8 cellular contexts compared by ENCODE assay signal in the genomic region with DNA sequence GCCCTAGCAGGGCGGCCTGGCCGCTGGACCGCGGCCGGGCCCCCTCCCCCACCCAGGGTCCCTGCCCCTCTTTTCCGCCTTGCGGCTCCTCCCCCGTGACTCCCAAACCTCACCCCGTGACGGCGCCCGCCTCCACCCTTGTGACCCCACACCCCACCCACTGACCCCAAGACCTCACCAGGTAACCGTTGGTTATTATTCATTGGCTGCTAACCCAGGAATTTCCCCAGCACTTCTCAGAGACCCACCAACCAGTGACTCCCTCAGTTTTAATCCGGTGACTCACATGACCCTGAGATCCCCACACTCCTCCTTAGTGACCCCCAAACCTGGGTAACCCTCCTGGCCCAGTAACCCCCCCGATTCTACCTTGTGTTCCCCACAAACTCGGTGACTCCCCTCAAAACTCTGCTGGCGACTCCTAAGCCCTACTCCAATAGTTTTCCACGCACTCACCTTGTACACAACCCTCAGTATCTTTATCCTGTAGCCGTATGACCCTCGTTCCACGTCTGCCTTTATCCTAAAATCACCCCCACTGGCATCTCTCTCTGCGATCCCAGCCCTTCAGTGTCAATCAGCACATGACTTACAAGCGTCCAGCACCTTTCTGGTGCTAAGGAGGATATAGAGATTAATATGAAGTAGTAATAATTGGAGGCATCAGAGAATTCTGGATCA. TPM values are rescaled to one million over a fixed set of nuclear protein-coding genes. Genes with fewer than 3 reads are reported as not detected.
DNase-seq lines count a peak whose midpoint lies in the region; TF ChIP-seq lines count a peak whose summit lies in the region.

No MANE protein-coding gene starts in this region.

- no peaks in the 10 kb centered on the region for H3K36me3 ChIP-seq in liver (ENCODE audit: control insufficient read depth in 4 of 4, insufficient read depth in 3 of 4, low read depth in 1 of 4, low read length in 3 of 4)

- no peak overlapping the region for H2BK120ac ChIP-seq in H9 (ENCODE audit: low read depth, low read length, poor library complexity, severe bottlenecking)

- peaks cover 10% of the 10 kb centered on the region in 2 experiments for H3K4me1 Mint-ChIP-seq in H9
- H3K4me1 Mint-ChIP-seq in chondrocyte (ENCODE audit: low read depth), result peaks cover 32% of the 10 kb centered on the region

- TF ChIP-seq CTCF in GM10248 (IDR thresholded peaks at IDR 0.05; ENCODE audit: control extremely low read depth, extremely low read depth, low read depth, missing control alignments), result no peak
- TF ChIP-seq CTCF in H9 (conservative IDR thresholded peaks at IDR 0.05), result no peak
- no peak for TF ChIP-seq CTCF in chondrocyte (IDR thresholded peaks at IDR 0.05)
- no peak for TF ChIP-seq CTCF in liver (IDR thresholded peaks at IDR 0.05; ENCODE audit: low read depth, low read length, missing input control)

- H3K27me3 Mint-ChIP-seq in H9 (ENCODE audit: low read depth), result 0 out of 2 replicates have a peak, but pooled peaks cover 2% of the 10 kb centered on the region
- no peaks in the 10 kb centered on the region for H3K27me3 Mint-ChIP-seq in chondrocyte (ENCODE audit: low read depth)

- no peak overlapping the region for H3T11ph ChIP-seq in H9 (ENCODE audit: low read length)

- H3K9ac ChIP-seq in H9 (ENCODE audit: extremely low read depth, insufficient read length, low read length), result peak overlapping the region; percentile 78
- peak overlapping the region; percentile 75 to 90 for H3K9ac ChIP-seq in liver (ENCODE audit: low read depth in 1 of 2, low read length in 2 of 2)

- H3K4me3 ChIP-seq in liver (ENCODE audit: low read depth in 1 of 3, low read length in 3 of 3), result peak overlapping the region; percentile 72 to 92 (median 79)

- no peak overlapping the region for H2BK15ac ChIP-seq in H9 (ENCODE audit: low read depth, low read length)

- H3K18ac ChIP-seq in H9 (ENCODE audit: insufficient read length, low read depth, low read length), result peak overlapping the region; percentile 88

- no peak overlapping the region for H4K8ac ChIP-seq in H9 (replicated peaks; ENCODE audit: insufficient read length, low read depth, low read length)

- H3K36me3 Mint-ChIP-seq in H9 (ENCODE audit: insufficient read depth in 1 of 3, low read depth in 3 of 3), result no peaks in the 10 kb centered on the region; a peak in 1 of 7 replicates
- no peaks in the 10 kb centered on the region for H3K36me3 Mint-ChIP-seq in chondrocyte (ENCODE audit: low read depth)

- peak overlapping the region; percentile 94 for H3K14ac ChIP-seq in H9 (ENCODE audit: insufficient read depth, low read length)

- H2BK20ac ChIP-seq in H9 (ENCODE audit: low read depth, low read length, poor library complexity, severe bottlenecking), result no peak overlapping the region

- H3K4me3 Mint-ChIP-seq in H9 (peak overlapping the region; percentile 94 to 96), chondrocyte (ENCODE audit: unreplicated experiment) (peak overlapping the region; percentile 95)

- H3K27ac ChIP-seq in H9 (ENCODE audit: insufficient read length, low read depth, low read length) (peak overlapping the region; percentile 49), liver (ENCODE audit: low read depth in 1 of 2, low read length in 2 of 2) (peak overlapping the region; percentile 95 to 98)

- POLR2A ChIA-PET in GM10248 (lab: Yijun Ruan, JAX), result no interaction called here

- no peaks in the 10 kb centered on the region for H4K20me1 ChIP-seq in H9 (ENCODE audit: control insufficient read depth, insufficient read depth, insufficient read length)

- H3K56ac ChIP-seq in H9 (ENCODE audit: insufficient read length, low read depth, low read length), result peak overlapping the region; percentile 4

- no peak overlapping the region for H2AK5ac ChIP-seq in H9 (ENCODE audit: insufficient read length, low read length)

- DNase-seq in GM10248 (ENCODE audit: extremely low spot score), result peak; percentile 86
- DNase-seq in H9, result peak; percentile 93
- DNase-seq in NAMALWA (ENCODE audit: low spot score), result peak; percentile 68
- peak; percentile 45 to 70 for DNase-seq in activated CD4-positive, alpha-beta T cell treated with anti-CD3 and anti-CD28 coated beads for 24 hours (ENCODE audit: low read depth in 2 of 2)
- no peak for DNase-seq in chondrocyte (ENCODE audit: low spot score)
- peak; percentile 72 for DNase-seq in stimulated activated CD4-positive, alpha-beta T cell treated with anti-CD3 and anti-CD28 coated beads, Interleukin-4, amount 100 ng/mL, for 24 hours
- DNase-seq in MV-4-11 (lab: John Stamatoyannopoulos, UW), result no peak

- H3K79me1 ChIP-seq in H9 (ENCODE audit: insufficient read depth, low read depth, low read length, poor library complexity, severe bottlenecking), result no peaks in the 10 kb centered on the region

- H4K91ac ChIP-seq in H9 (ENCODE audit: insufficient read length, low read depth, low read length), result no peak overlapping the region

- peak overlapping the region; percentile 42 for H2AFZ ChIP-seq in H9 (ENCODE audit: low read length)

- peak overlapping the region; percentile 95 to 99 (median 99) for H3K27ac Mint-ChIP-seq in H9
- H3K27ac Mint-ChIP-seq in chondrocyte (ENCODE audit: unreplicated experiment), result peak overlapping the region; percentile 67

- no peak overlapping the region for H4K5ac ChIP-seq in H9 (ENCODE audit: insufficient read length, low read depth, low read length)

- H3K9me3 Mint-ChIP-seq in H9 (no peaks in the 10 kb centered on the region), chondrocyte (ENCODE audit: low read depth) (no peaks in the 10 kb centered on the region)

- no CpG with 5 or more reads among the region's 23 CpGs for WGBS in H9 (ENCODE audit: extremely low coverage, insufficient read length, low lambda C conversion rate)
- WGBS in liver, result 4% methylated on average over 23 of the region's 23 CpGs

- H3K23me2 ChIP-seq in H9 (ENCODE audit: insufficient read length, low read depth, low read length, poor library complexity, severe bottlenecking), result peaks cover 14% of the 10 kb centered on the region

- TF ChIP-seq RAD21 in liver (IDR thresholded peaks at IDR 0.05), result no peak

- H3K23ac ChIP-seq in H9 (ENCODE audit: insufficient read length, low read depth, low read length), result no peak overlapping the region

- H3K9me3 ChIP-seq in H9 (ENCODE audit: control insufficient read depth, low read depth, low read length) (no peaks in the 10 kb centered on the region), liver (ENCODE audit: control insufficient read depth in 4 of 4, low read length in 3 of 4) (no peaks in the 10 kb centered on the region)

- H3K27me3 ChIP-seq in H9 (ENCODE audit: insufficient read depth, low read length), result no peaks in the 10 kb centered on the region
- H3K27me3 ChIP-seq in liver (ENCODE audit: control insufficient read depth in 4 of 4, insufficient read depth in 4 of 4, low read length in 3 of 4), result no peaks in the 10 kb centered on the region

- CTCF ChIA-PET in GM10248 (lab: Yijun Ruan, JAX), result interaction anchor here (1.3 to 7.3 kb wide), 4 partner anchors 10 to 477 kb away, joined by 3 to 63 read pairs (median 8); a partner anchor contains a TSS

- H2BK12ac ChIP-seq in H9 (ENCODE audit: insufficient read length, low read depth, low read length), result no peak overlapping the region

- H3K4me1 ChIP-seq in H9 (ENCODE audit: insufficient read depth, low read length) (peaks cover 2% of the 10 kb centered on the region; the same call in 1 of the 2 replicates), liver (ENCODE audit: control insufficient read depth in 4 of 4, insufficient read depth in 4 of 4, low read length in 3 of 4) (peaks cover 6 to 19% (median 12%) of the 10 kb centered on the region in 4 donors)

- H2BK5ac ChIP-seq in H9 (ENCODE audit: insufficient read length, low read length), result peak overlapping the region; percentile 1

- H3K4me2 ChIP-seq in H9 (ENCODE audit: insufficient read depth, insufficient read length, low read length), result peak overlapping the region; percentile 90

- H3K4ac ChIP-seq in H9 (ENCODE audit: low read depth, low read length), result no peak overlapping the region; the same call in 1 of the 2 replicates

- H3K79me2 ChIP-seq in H9 (ENCODE audit: insufficient read depth, low read length), result no peaks in the 10 kb centered on the region

TF ChIP-seq in liver, 16 proteins besides CTCF, POLR2A, EP300 and RAD21:
- no peak for TF ChIP-seq FOXA1 (IDR thresholded peaks at IDR 0.05)
- TF ChIP-seq NR2F2 (IDR thresholded peaks at IDR 0.05), result peak; percentile 42
- peak; percentile 45 to 56 for TF ChIP-seq RXRA (IDR thresholded peaks at IDR 0.05)
- TF ChIP-seq, protein P1, sequence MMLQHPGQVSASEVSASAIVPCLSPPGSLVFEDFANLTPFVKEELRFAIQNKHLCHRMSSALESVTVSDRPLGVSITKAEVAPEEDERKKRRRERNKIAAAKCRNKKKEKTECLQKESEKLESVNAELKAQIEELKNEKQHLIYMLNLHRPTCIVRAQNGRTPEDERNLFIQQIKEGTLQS (IDR thresholded peaks at IDR 0.05), result no peak

RNA-seq across cellular contexts. Expression of a gene that starts 0.6 kb away (rescaled TPM):
- total RNA-seq in H9 (2021) (21.1 and 22.8 TPM in 2 replicates), chondrocyte (20.3 to 28.3 TPM (median 22.1 TPM) in 3 replicates), liver (10 to 100 TPM; 10.6 to 18.4 TPM)
- 10 to 100 TPM; 11.5 to 13.3 TPM for polyA plus RNA-seq in liver

RNA-seq across cellular contexts. Expression of a gene that starts 37.5 kb away (rescaled TPM):
- total RNA-seq in H9 (2021) (5.4 and 5.6 TPM in 2 replicates), chondrocyte (0.82 to 1.1 TPM (median 0.82 TPM) in 3 replicates), liver (1 to 10 TPM; 3.3 to 6.3 TPM)
- polyA plus RNA-seq in liver, result 1 to 10 TPM; 1.0 to 1.6 TPM

RNA-seq across cellular contexts. Expression of a gene that starts 46.3 kb away (rescaled TPM):
- total RNA-seq in H9 (2021) (2.2 and 2.7 TPM in 2 replicates), chondrocyte (32.7 to 96.6 TPM (median 93.0 TPM) in 3 replicates), liver (under 1 TPM; 0.08 to 0.09 TPM)
- polyA plus RNA-seq in liver, result under 1 TPM; 0.03 to 0.06 TPM

Comparison
In these comparisons a context has a peak if more than half of its experiments do, and no peak if none do; other contexts are left out.
1. DNase-seq: peak in GM10248 (single experiment), H9 (single experiment), NAMALWA (single experiment), activated CD4-positive, alpha-beta T cell treated with anti-CD3 and anti-CD28 coated beads for 24 hours (2 of 2) and stimulated activated CD4-positive, alpha-beta T cell treated with anti-CD3 and anti-CD28 coated beads, Interleukin-4, amount 100 ng/mL, for 24 hours (single experiment); none in chondrocyte (single experiment) and MV-4-11 (single experiment).